Comparison of ENCODE assay signal across 8 cellular contexts in the genomic region with DNA sequence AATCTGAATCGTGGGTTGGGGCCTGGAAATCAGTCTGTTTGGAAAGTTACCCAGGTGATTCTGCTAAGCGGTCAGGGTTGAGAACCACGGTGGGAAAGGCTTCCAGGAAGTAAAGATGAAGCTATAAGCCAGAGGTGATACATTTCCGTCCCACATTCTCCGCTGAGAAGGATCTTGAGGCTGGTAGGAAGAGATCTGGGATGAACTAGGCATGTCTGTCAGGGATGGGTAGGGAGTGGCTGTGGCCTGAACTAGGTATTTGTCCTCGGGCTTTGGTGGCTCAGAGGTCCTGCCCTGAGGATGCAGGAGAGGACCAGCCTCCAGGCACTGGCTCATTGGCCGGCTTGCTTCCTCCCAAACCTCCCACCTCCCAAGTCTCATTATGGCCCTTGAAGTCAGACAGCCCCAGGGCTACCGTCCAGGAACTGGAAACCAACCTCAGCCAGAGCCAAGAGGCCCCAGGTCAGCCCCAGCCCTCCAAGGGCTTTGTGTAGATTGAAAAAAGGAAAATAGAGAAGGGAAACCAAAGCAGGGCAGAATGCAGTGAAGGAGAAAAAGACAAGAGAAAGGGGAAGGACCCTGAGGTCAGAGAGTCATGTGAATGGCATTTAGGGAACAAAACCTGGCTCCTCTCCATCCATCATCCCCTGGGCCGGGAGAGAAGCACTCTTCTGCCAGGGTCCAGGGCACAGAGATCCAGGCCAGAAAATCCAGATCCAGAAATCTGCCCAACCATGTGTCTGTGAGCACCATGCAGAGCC.
DNase-seq lines count a peak whose midpoint lies in the region; ATAC-seq and TF ChIP-seq lines count a peak whose summit lies in the region.

No MANE protein-coding gene starts in this region.

- H3K36me3 Mint-ChIP-seq in activated naive CD4-positive, alpha-beta T cell treated with anti-CD3 and anti-CD28 coated beads for 36 hours (ENCODE audit: low read depth) = no peaks in the 10 kb centered on the region
- peaks cover 0 to 8% (median 5%) of the 10 kb centered on the region in 3 experiments; a peak in 6 of 7 replicates for H3K36me3 Mint-ChIP-seq in H9 (ENCODE audit: insufficient read depth in 1 of 3, low read depth in 3 of 3)

- no peaks in the 10 kb centered on the region for H3K27me3 Mint-ChIP-seq in activated naive CD4-positive, alpha-beta T cell treated with anti-CD3 and anti-CD28 coated beads for 36 hours (ENCODE audit: low read depth)
- peaks cover 11% of the 10 kb centered on the region for H3K27me3 Mint-ChIP-seq in H9 (ENCODE audit: low read depth)

- peak; percentile 49 for ATAC-seq in GM19351 (IDR thresholded peaks at IDR 0.05; ENCODE audit: unreplicated experiment)
- no peak for ATAC-seq in HG02759 (IDR thresholded peaks at IDR 0.05; ENCODE audit: unreplicated experiment)

- H4K8ac ChIP-seq in H9 (replicated peaks; ENCODE audit: insufficient read length, low read depth, low read length) = no peak overlapping the region

- H4K20me1 ChIP-seq in OCI-LY7 (ENCODE audit: insufficient read depth, low read length) (no peaks in the 10 kb centered on the region), H9 (ENCODE audit: control insufficient read depth, insufficient read depth, insufficient read length) (no peaks in the 10 kb centered on the region)

- H3K4me1 ChIP-seq in OCI-LY7 (ENCODE audit: insufficient read depth, low read length, poor library complexity, severe bottlenecking) = peaks cover 34% of the 10 kb centered on the region
- no peaks in the 10 kb centered on the region; the same call in 1 of the 2 replicates for H3K4me1 ChIP-seq in H9 (ENCODE audit: insufficient read depth, low read length)

- H4K5ac ChIP-seq in H9 (ENCODE audit: insufficient read length, low read depth, low read length) = no peak overlapping the region

- no peak overlapping the region for H2BK5ac ChIP-seq in H9 (ENCODE audit: insufficient read length, low read length)

- H2AFZ ChIP-seq in OCI-LY7 (ENCODE audit: low read length) = peak overlapping the region; percentile 44
- no peak overlapping the region for H2AFZ ChIP-seq in H9 (ENCODE audit: low read length)

- H3T11ph ChIP-seq in H9 (ENCODE audit: low read length) = no peak overlapping the region

- TF ChIP-seq CTCF in OCI-LY7 (conservative IDR thresholded peaks at IDR 0.05; ENCODE audit: low read length) (no peak), H9 (conservative IDR thresholded peaks at IDR 0.05) (no peak)

- H3K27me3 ChIP-seq in H9 (ENCODE audit: insufficient read depth, low read length) = no peaks in the 10 kb centered on the region

- no peak overlapping the region for H3K14ac ChIP-seq in H9 (ENCODE audit: insufficient read depth, low read length)

- H2BK12ac ChIP-seq in H9 (ENCODE audit: insufficient read length, low read depth, low read length) = no peak overlapping the region

- no peaks in the 10 kb centered on the region for H3K36me3 ChIP-seq in OCI-LY7 (ENCODE audit: insufficient read depth, low read length)

- no peak overlapping the region for H3K4ac ChIP-seq in H9 (ENCODE audit: low read depth, low read length)

- H3K9me3 ChIP-seq in OCI-LY7 (ENCODE audit: low read length) (no peaks in the 10 kb centered on the region), H9 (ENCODE audit: control insufficient read depth, low read depth, low read length) (no peaks in the 10 kb centered on the region)

- no peak overlapping the region for H3K27ac Mint-ChIP-seq in activated naive CD4-positive, alpha-beta T cell treated with anti-CD3 and anti-CD28 coated beads for 36 hours
- H3K27ac Mint-ChIP-seq in H9 = peak overlapping the region in 1 of 3 experiments; percentile 89; a peak in 1 of 7 replicates

- intact Hi-C loops in OCI-LY7 (cut with micrococcal nuclease; ENCODE audit: unreplicated experiment) = no loop called here
- intact Hi-C loops in activated naive CD4-positive, alpha-beta T cell treated with anti-CD3 and anti-CD28 coated beads for 36 hours (cut with micrococcal nuclease) = no loop called here

- H3K4me3 Mint-ChIP-seq in activated naive CD4-positive, alpha-beta T cell treated with anti-CD3 and anti-CD28 coated beads for 36 hours = no peak overlapping the region
- H3K4me3 Mint-ChIP-seq in H9 = peak overlapping the region in 1 of 2 experiments; percentile 39; a peak in 1 of 5 replicates

- no peaks in the 10 kb centered on the region for H3K79me1 ChIP-seq in H9 (ENCODE audit: insufficient read depth, low read depth, low read length, poor library complexity, severe bottlenecking)

- CTCF ChIA-PET in OCI-LY7 (lab: Charles Lee; ENCODE audit: unreplicated experiment) = no interaction called here
- CTCF ChIA-PET in activated naive CD4-positive, alpha-beta T cell treated with anti-CD3 and anti-CD28 coated beads for 36 hours (lab: Charles Lee) = no interaction called here

- H3K18ac ChIP-seq in H9 (ENCODE audit: insufficient read length, low read depth, low read length) = no peak overlapping the region

- DNase-seq in OCI-LY7 (ENCODE audit: low spot score) (peak; percentile 60), glomerular visceral epithelial cell (ENCODE audit: extremely low spot score) (peak; percentile 54), putamen (ENCODE audit: low spot score) (peak; percentile 59), H9 (no peak)
- DNase-seq in activated naive CD4-positive, alpha-beta T cell treated with anti-CD3 and anti-CD28 coated beads for 36 hours = no peak
- DNase-seq in stimulated activated naive CD4-positive, alpha-beta T cell treated with Interleukin-2 at 50 U/mL for 16 hours (lab: John Stamatoyannopoulos, UW) = no peak

- no peaks in the 10 kb centered on the region for H3K79me2 ChIP-seq in OCI-LY7 (ENCODE audit: insufficient read depth, low read depth, low read length)
- no peaks in the 10 kb centered on the region for H3K79me2 ChIP-seq in H9 (ENCODE audit: insufficient read depth, low read length)

- WGBS in H9 (ENCODE audit: extremely low coverage, insufficient read length, low lambda C conversion rate) = no CpG with 5 or more reads among the region's 9 CpGs

- no peak overlapping the region for H2BK120ac ChIP-seq in H9 (ENCODE audit: low read depth, low read length, poor library complexity, severe bottlenecking)

- no peak overlapping the region for H3K56ac ChIP-seq in H9 (ENCODE audit: insufficient read length, low read depth, low read length)

- no peaks in the 10 kb centered on the region for H3K23me2 ChIP-seq in H9 (ENCODE audit: insufficient read length, low read depth, low read length, poor library complexity, severe bottlenecking)

- H3K9me3 Mint-ChIP-seq in activated naive CD4-positive, alpha-beta T cell treated with anti-CD3 and anti-CD28 coated beads for 36 hours = no peaks in the 10 kb centered on the region
- H3K9me3 Mint-ChIP-seq in H9 = peaks cover 3 to 4% of the 10 kb centered on the region in 2 experiments; a peak in 3 of 5 replicates

- H3K27ac ChIP-seq in OCI-LY7 (ENCODE audit: low read depth, low read length, poor library complexity, severe bottlenecking) (no peak overlapping the region), H9 (ENCODE audit: insufficient read length, low read depth, low read length) (no peak overlapping the region)

- no TSS peak for BruUV-seq in OCI-LY7 (replicated peaks; lab: Mats Ljungman, UMichigan)

- H3K23ac ChIP-seq in H9 (ENCODE audit: insufficient read length, low read depth, low read length) = no peak overlapping the region

- no peak overlapping the region for H3K4me3 ChIP-seq in OCI-LY7 (ENCODE audit: low read depth, low read length, poor library complexity, severe bottlenecking)

- no peak overlapping the region for H2BK15ac ChIP-seq in H9 (ENCODE audit: low read depth, low read length)

- no peak overlapping the region for H3K9ac ChIP-seq in H9 (ENCODE audit: extremely low read depth, insufficient read length, low read length)

- H4K91ac ChIP-seq in H9 (ENCODE audit: insufficient read length, low read depth, low read length) = no peak overlapping the region

- no peak overlapping the region for H2AK5ac ChIP-seq in H9 (ENCODE audit: insufficient read length, low read length)

- no peak overlapping the region for H2BK20ac ChIP-seq in H9 (ENCODE audit: low read depth, low read length, poor library complexity, severe bottlenecking)

- peaks cover 2% of the 10 kb centered on the region for H3K4me1 Mint-ChIP-seq in activated naive CD4-positive, alpha-beta T cell treated with anti-CD3 and anti-CD28 coated beads for 36 hours (ENCODE audit: low read depth)
- peaks cover 35 to 46% of the 10 kb centered on the region in 2 experiments for H3K4me1 Mint-ChIP-seq in H9

- POLR2A ChIA-PET in OCI-LY7 (lab: Charles Lee) = no interaction called here

- H3K4me2 ChIP-seq in OCI-LY7 (ENCODE audit: low read length) = peak overlapping the region; percentile 37
- H3K4me2 ChIP-seq in H9 (ENCODE audit: insufficient read depth, insufficient read length, low read length) = no peak overlapping the region

- no peaks in the 10 kb centered on the region for H3K9me2 ChIP-seq in OCI-LY7 (ENCODE audit: insufficient read depth, low read length)

Comparison
In these comparisons a context has a peak if more than half of its experiments do, and no peak if none do; other contexts are left out.
1. DNase-seq: peak in OCI-LY7 (single experiment), glomerular visceral epithelial cell (single experiment) and putamen (single experiment); none in activated naive CD4-positive, alpha-beta T cell treated with anti-CD3 and anti-CD28 coated beads for 36 hours (single experiment), H9 (single experiment) and stimulated activated naive CD4-positive, alpha-beta T cell treated with Interleukin-2 at 50 U/mL for 16 hours (single experiment).